Comparison of ENCODE assay signal across 16 cellular contexts in genomic region chr17:13475574-13476223, GRCh38.
DNase-seq lines count a peak whose midpoint lies in the region; ATAC-seq, FAIRE-seq and TF ChIP-seq lines count a peak whose summit lies in the region.
"Had no signal": no experiment of that assay in that cellular context is flagged by ENCODE, and none has a peak within 500 bp of the region (broad histone marks: within the 10 kb centered on the region; RNA-seq: fewer than 3 reads in every experiment).

No MANE protein-coding gene starts in this region.

- intact Hi-C loops in K562 (cut with micrococcal nuclease), result no loop called here

- no peaks in the 10 kb centered on the region for H3K36me3 ChIP-seq in K562 (ENCODE audit: control insufficient read depth, insufficient read depth, low read length)

- no peak overlapping the region for H3K9ac ChIP-seq in K562 (ENCODE audit: insufficient read depth in 1 of 2, low read depth in 2 of 2, low read length in 2 of 2)

- H4K20me1 ChIP-seq in K562 (replicated peaks; ENCODE audit: control insufficient read depth, insufficient read depth, low read length), result no peaks in the 10 kb centered on the region

- peaks cover 0 to 21% of the 10 kb centered on the region in 2 experiments; a peak in 4 of 5 replicates for H3K4me1 ChIP-seq in K562 (replicated peaks in 1 of 2; ENCODE audit: control insufficient read depth in 2 of 2, insufficient read depth in 2 of 2, low read length in 2 of 2)

- BruUV-seq in K562 (replicated peaks; lab: Mats Ljungman, UMichigan), result no TSS peak

- no peak for ATAC-seq in K562
- ATAC-seq: GM12878, GM23338 had no signal

- H3K4me3 ChIP-seq in NB4 (ENCODE audit: low read depth, low read length) (no peak overlapping the region), K562 (no peak overlapping the region)
- H3K4me3 ChIP-seq: GM12878, GM23338 had no signal

- CTCF ChIA-PET in K562 (lab: Yijun Ruan, JAX; ENCODE audit: low intra/inter-chr PET ratio), result no interaction called here

- no peak overlapping the region for H3K4me3 Mint-ChIP-seq in osteocyte (ENCODE audit: unreplicated experiment)
- H3K4me3 Mint-ChIP-seq: B cell; CD4-positive, alpha-beta T cell; GM23338 had no signal

- peaks cover 8% of the 10 kb centered on the region for H3K4me1 Mint-ChIP-seq in osteocyte (ENCODE audit: unreplicated experiment)
- H3K4me1 Mint-ChIP-seq: B cell, GM23338 had no signal

- 100% methylated on average over 1 of the region's 2 CpGs for WGBS in K562 (ENCODE audit: insufficient coverage, low coverage, missing lambda C conversion rate)

- no peaks in the 10 kb centered on the region for H3K9me1 ChIP-seq in K562 (ENCODE audit: control insufficient read depth, insufficient read depth, low read length)

- DNase-seq in GF-D8 (lab: John Stamatoyannopoulos, UW) (peak; percentile 31), KBM-7 (peak; percentile 24), NB4 (ENCODE audit: low read depth) (peak; percentile 6), K562 (ENCODE audit: extremely low read depth in 1 of 4, low spot score in 3 of 4) (peak in 1 of 4 experiments; percentile 9), osteocyte (ENCODE audit: extremely low spot score, unreplicated experiment) (no peak)
- no peak for DNase-seq in activated CD8-positive, alpha-beta memory T cell treated with anti-CD3 and anti-CD28 coated beads for 24 hours
- no peak for DNase-seq in stimulated activated naive CD4-positive, alpha-beta T cell (lab: John Stamatoyannopoulos, UW)
- DNase-seq: C1 segment of cervical spinal cord; Calu3; CD4-positive, alpha-beta T cell; DMS 273 treated with DMSO at 0.1 percent for 48 hours; H7 had no signal

- no peaks in the 10 kb centered on the region for H3K9me3 ChIP-seq in K562 (replicated peaks; ENCODE audit: control insufficient read depth, insufficient read depth, low read depth, low read length)

- TF ChIP-seq CTCF in NB4 (IDR thresholded peaks at IDR 0.05; ENCODE audit: low read depth, low read length) (no peak), K562 (IDR thresholded peaks at IDR 0.05 in 2 of 3, conservative IDR thresholded peaks at IDR 0.05 in 1 of 3; ENCODE audit: insufficient read depth in 2 of 3, low read depth in 1 of 3, low read length in 3 of 3) (no peak), osteocyte (IDR thresholded peaks at IDR 0.05) (no peak)

- H3K9me3 Mint-ChIP-seq in osteocyte (ENCODE audit: unreplicated experiment), result peaks cover 10% of the 10 kb centered on the region

- in situ Hi-C loops in KBM-7 (cut with MboI; ENCODE audit: low pct_unique_long_range_greater_than_20kb, low sequenced_read_pairs), result no loop called here
- in situ Hi-C loops in K562 (cut with MboI), result no loop called here

- peak; percentile 10 to 22; a peak in 2 of 4 replicates for TF ChIP-seq RAD21 in K562 (CRISPR knock-in tag; conservative IDR thresholded peaks at IDR 0.05 in 1 of 2, IDR thresholded peaks at IDR 0.05 in 1 of 2)

- H3K79me2 ChIP-seq in K562 (ENCODE audit: control insufficient read depth, insufficient read depth, low read length), result no peaks in the 10 kb centered on the region

- POLR2A ChIA-PET in K562 (lab: Yijun Ruan, JAX), result interaction anchor here (1.1 kb wide), 1 partner anchor 31 kb away, joined by 3 read pairs; no protein-coding TSS in a partner anchor

- H2AFZ ChIP-seq in K562 (ENCODE audit: low read depth, low read length), result no peak overlapping the region
- H2AFZ ChIP-seq: GM23338 had no signal

- H3K27ac Mint-ChIP-seq in osteocyte (ENCODE audit: unreplicated experiment), result no peak overlapping the region
- H3K27ac Mint-ChIP-seq: B cell; CD4-positive, alpha-beta T cell; GM23338 had no signal

- no peak for TF ChIP-seq EP300 in K562 (IDR thresholded peaks at IDR 0.05; ENCODE audit: low read length)

- H3K27ac ChIP-seq in K562 (ENCODE audit: extremely low read depth, low read depth, low read length), result no peak overlapping the region

- TF ChIP-seq POLR2A in NB4 (IDR thresholded peaks at IDR 0.05; ENCODE audit: extremely low read depth, insufficient read length) (no peak), K562 (conservative IDR thresholded peaks at IDR 0.05) (no peak)

- FAIRE-seq in K562 (lab: Jason Lieb, UNC), result no peak
- FAIRE-seq: A204.1, GM12878 had no signal

- H3K27me3 Mint-ChIP-seq in osteocyte (ENCODE audit: unreplicated experiment), result peaks cover 4% of the 10 kb centered on the region
- H3K27me3 Mint-ChIP-seq: B cell; CD4-positive, alpha-beta T cell had no signal

- H3K4me2 ChIP-seq in K562 (ENCODE audit: insufficient read depth, low read length), result no peak overlapping the region
- H3K4me2 ChIP-seq: GM23338 had no signal

- H3K36me3 Mint-ChIP-seq in osteocyte (ENCODE audit: unreplicated experiment), result no peaks in the 10 kb centered on the region

- H3K27me3 ChIP-seq in K562 (ENCODE audit: control insufficient read depth in 2 of 2, insufficient read depth in 2 of 2, low read length in 2 of 2), result no peaks in the 10 kb centered on the region

TF ChIP-seq in K562, 482 proteins besides CTCF, POLR2A, EP300 and RAD21 (continues in another document):
- peak; percentile 24 for TF ChIP-seq HMBOX1 (IDR thresholded peaks at IDR 0.05)
- TF ChIP-seq MEF2D (tag; conservative IDR thresholded peaks at IDR 0.05; ENCODE audit: low read depth), result 0 out of 2 replicates have a peak, but pooled peaks have one; percentile 55
- peak; percentile 89; the same call in 1 of the 2 replicates for TF ChIP-seq ZNF583 (CRISPR knock-in tag; IDR thresholded peaks at IDR 0.05)
- TF ChIP-seq SIX5 (IDR thresholded peaks at IDR 0.05; ENCODE audit: borderline replicate concordance in 1 of 2, insufficient read depth in 1 of 2, low read depth in 1 of 2, low read length in 2 of 2), result no peak
- peak; percentile 52; the same call in 1 of the 2 replicates for TF ChIP-seq HDAC8 (tag; IDR thresholded peaks at IDR 0.05)
- peak; percentile 62 for TF ChIP-seq CXXC5 (CRISPR knock-in tag; IDR thresholded peaks at IDR 0.05)
- TF ChIP-seq U2AF2 (optimal IDR thresholded peaks at IDR 0.05; ENCODE audit: low read depth, low read length), result no peak
- no peak for TF ChIP-seq CHD1 (IDR thresholded peaks at IDR 0.05; ENCODE audit: low read length)
- no peak for TF ChIP-seq DACH1 (IDR thresholded peaks at IDR 0.05; ENCODE audit: partially characterized antibody)
- TF ChIP-seq MED1 (CRISPR knock-in tag; IDR thresholded peaks at IDR 0.05; ENCODE audit: borderline replicate concordance), result no peak
- 0 out of 2 replicates have a peak, but pooled peaks have one; percentile 22 for TF ChIP-seq NFXL1 (CRISPR knock-in tag; IDR thresholded peaks at IDR 0.05)
- peak; percentile 83 for TF ChIP-seq PTRF (tag; IDR thresholded peaks at IDR 0.05)
- TF ChIP-seq KLF13 (tag; IDR thresholded peaks at IDR 0.05; ENCODE audit: borderline replicate concordance, low read depth), result no peak
- TF ChIP-seq ZBTB1 (CRISPR knock-in tag; IDR thresholded peaks at IDR 0.05; ENCODE audit: borderline replicate concordance, low read depth), result no peak
- 0 out of 2 replicates have a peak, but pooled peaks have one; percentile 38 for TF ChIP-seq ADNP (tag; IDR thresholded peaks at IDR 0.05)
- no peak for TF ChIP-seq TAF15 (IDR thresholded peaks at IDR 0.05; ENCODE audit: low read depth, low read length)
- 0 out of 2 replicates have a peak, but pooled peaks have one; percentile 17 for TF ChIP-seq ZNF507 (tag; conservative IDR thresholded peaks at IDR 0.05)
- TF ChIP-seq ZNF239 (CRISPR knock-in tag; IDR thresholded peaks at IDR 0.05), result peak; percentile 59
- TF ChIP-seq, protein P1, sequence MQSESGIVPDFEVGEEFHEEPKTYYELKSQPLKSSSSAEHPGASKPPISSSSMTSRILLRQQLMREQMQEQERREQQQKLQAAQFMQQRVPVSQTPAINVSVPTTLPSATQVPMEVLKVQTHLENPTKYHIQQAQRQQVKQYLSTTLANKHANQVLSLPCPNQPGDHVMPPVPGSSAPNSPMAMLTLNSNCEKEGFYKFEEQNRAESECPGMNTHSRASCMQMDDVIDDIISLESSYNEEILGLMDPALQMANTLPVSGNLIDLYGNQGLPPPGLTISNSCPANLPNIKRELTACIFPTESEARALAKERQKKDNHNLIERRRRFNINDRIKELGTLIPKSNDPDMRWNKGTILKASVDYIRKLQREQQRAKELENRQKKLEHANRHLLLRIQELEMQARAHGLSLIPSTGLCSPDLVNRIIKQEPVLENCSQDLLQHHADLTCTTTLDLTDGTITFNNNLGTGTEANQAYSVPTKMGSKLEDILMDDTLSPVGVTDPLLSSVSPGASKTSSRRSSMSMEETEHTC (IDR thresholded peaks at IDR 0.05), result peak; percentile 84
- TF ChIP-seq FOXJ2 (tag; IDR thresholded peaks at IDR 0.05), result 0 out of 2 replicates have a peak, but pooled peaks have one; percentile 36
- 0 out of 2 replicates have a peak, but pooled peaks have one; percentile 33 for TF ChIP-seq E2F3 (CRISPR knock-in tag; IDR thresholded peaks at IDR 0.05)
- peak; percentile 84 for TF ChIP-seq ZNF41 (CRISPR knock-in tag; conservative IDR thresholded peaks at IDR 0.05)

Comparison
In these comparisons a context has a peak if more than half of its experiments do, and no peak if none do; other contexts are left out.
1. DNase-seq: peak in GF-D8 (single experiment), KBM-7 (single experiment) and NB4 (single experiment); none in osteocyte (single experiment), activated CD8-positive, alpha-beta memory T cell treated with anti-CD3 and anti-CD28 coated beads for 24 hours (single experiment) and stimulated activated naive CD4-positive, alpha-beta T cell (0 of 6).